Comparison of ENCODE assay signal across 2 cellular contexts in the genomic region with DNA sequence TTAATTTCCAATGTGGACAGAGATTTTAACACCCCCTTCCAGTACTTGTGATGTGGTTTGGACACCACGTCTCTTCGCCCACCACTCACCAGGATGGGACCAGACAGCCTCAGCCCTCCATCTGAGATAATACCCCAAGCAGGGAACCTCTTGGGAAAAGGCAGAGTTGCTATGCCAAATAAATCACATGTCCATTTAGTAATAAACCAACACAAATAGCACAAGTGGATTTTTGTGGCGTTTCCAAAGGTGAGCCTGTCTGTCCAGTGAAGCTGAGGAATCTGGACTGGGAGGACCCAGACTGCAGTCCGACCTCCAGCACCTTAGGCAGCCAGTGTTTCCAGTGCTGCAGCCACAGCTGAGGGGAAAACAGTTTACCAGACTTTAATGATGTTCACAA.
TF ChIP-seq lines count a peak whose summit lies in the region.

No MANE protein-coding gene starts in this region.

TF ChIP-seq in SK-N-SH, 30 proteins besides CTCF, POLR2A, EP300 and RAD21 (continued from another document):
- TF ChIP-seq, protein P1, sequence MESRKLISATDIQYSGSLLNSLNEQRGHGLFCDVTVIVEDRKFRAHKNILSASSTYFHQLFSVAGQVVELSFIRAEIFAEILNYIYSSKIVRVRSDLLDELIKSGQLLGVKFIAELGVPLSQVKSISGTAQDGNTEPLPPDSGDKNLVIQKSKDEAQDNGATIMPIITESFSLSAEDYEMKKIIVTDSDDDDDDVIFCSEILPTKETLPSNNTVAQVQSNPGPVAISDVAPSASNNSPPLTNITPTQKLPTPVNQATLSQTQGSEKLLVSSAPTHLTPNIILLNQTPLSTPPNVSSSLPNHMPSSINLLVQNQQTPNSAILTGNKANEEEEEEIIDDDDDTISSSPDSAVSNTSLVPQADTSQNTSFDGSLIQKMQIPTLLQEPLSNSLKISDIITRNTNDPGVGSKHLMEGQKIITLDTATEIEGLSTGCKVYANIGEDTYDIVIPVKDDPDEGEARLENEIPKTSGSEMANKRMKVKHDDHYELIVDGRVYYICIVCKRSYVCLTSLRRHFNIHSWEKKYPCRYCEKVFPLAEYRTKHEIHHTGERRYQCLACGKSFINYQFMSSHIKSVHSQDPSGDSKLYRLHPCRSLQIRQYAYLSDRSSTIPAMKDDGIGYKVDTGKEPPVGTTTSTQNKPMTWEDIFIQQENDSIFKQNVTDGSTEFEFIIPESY (IDR thresholded peaks at IDR 0.05; ENCODE audit: borderline replicate concordance, low read depth): no peak
- TF ChIP-seq GATA2 (CRISPR knock-in tag; IDR thresholded peaks at IDR 0.05) (no peak), TEAD4 (IDR thresholded peaks at IDR 0.05; ENCODE audit: borderline replicate concordance, insufficient read depth) (no peak), FOSL2 (IDR thresholded peaks at IDR 0.05; ENCODE audit: borderline replicate concordance, low read depth) (no peak), SMC3 (IDR thresholded peaks at IDR 0.05; ENCODE audit: low read depth, low read length) (no peak), NRF1 (IDR thresholded peaks at IDR 0.05; ENCODE audit: low read depth, low read length) (no peak), RCOR1 (IDR thresholded peaks at IDR 0.05; ENCODE audit: low read length) (no peak)
- TF ChIP-seq, protein P2, sequence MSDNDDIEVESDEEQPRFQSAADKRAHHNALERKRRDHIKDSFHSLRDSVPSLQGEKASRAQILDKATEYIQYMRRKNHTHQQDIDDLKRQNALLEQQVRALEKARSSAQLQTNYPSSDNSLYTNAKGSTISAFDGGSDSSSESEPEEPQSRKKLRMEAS (IDR thresholded peaks at IDR 0.05; ENCODE audit: low read depth): no peak

TF ChIP-seq in SK-N-SH treated with all-trans-retinoic acid at 6 μM for 48 hours, 23 proteins besides CTCF, POLR2A, EP300 and RAD21 (continued from another document):
- TF ChIP-seq, protein P3, sequence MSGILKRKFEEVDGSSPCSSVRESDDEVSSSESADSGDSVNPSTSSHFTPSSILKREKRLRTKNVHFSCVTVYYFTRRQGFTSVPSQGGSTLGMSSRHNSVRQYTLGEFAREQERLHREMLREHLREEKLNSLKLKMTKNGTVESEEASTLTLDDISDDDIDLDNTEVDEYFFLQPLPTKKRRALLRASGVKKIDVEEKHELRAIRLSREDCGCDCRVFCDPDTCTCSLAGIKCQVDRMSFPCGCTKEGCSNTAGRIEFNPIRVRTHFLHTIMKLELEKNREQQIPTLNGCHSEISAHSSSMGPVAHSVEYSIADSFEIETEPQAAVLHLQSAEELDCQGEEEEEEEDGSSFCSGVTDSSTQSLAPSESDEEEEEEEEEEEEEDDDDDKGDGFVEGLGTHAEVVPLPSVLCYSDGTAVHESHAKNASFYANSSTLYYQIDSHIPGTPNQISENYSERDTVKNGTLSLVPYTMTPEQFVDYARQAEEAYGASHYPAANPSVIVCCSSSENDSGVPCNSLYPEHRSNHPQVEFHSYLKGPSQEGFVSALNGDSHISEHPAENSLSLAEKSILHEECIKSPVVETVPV (CRISPR knock-in tag; IDR thresholded peaks at IDR 0.05): no peak
- TF ChIP-seq CSDC2 (CRISPR knock-in tag; IDR thresholded peaks at IDR 0.05) (no peak), ZNF8 (CRISPR knock-in tag; IDR thresholded peaks at IDR 0.05) (no peak), PATZ1 (CRISPR knock-in tag; IDR thresholded peaks at IDR 0.05; ENCODE audit: borderline replicate concordance) (no peak), ISL1 (CRISPR knock-in tag; IDR thresholded peaks at IDR 0.05) (no peak), ZNF70 (CRISPR knock-in tag; IDR thresholded peaks at IDR 0.05) (no peak), ZNF565 (CRISPR knock-in tag; conservative IDR thresholded peaks at IDR 0.05; ENCODE audit: low read depth) (no peak)
